29 cellular contexts compared by ENCODE assay signal in genomic region chr17:17763136-17763535, GRCh38.
DNase-seq lines count a peak whose midpoint lies in the region; ATAC-seq and TF ChIP-seq lines count a peak whose summit lies in the region.
"Had no signal": no experiment of that assay in that cellular context is flagged by ENCODE, and none has a peak within 500 bp of the region (broad histone marks: within the 10 kb centered on the region; RNA-seq: fewer than 3 reads in every experiment).

No MANE protein-coding gene starts in this region.

- no peak overlapping the region for H2AFZ ChIP-seq in neural progenitor cell (replicated peaks)

- H4K20me1 ChIP-seq in neural progenitor cell (ENCODE audit: low read depth) = peaks cover 90% of the 10 kb centered on the region

- 72 to 84% methylated on average over 6 to 9 of the region's 9 CpGs for WGBS in endodermal cell (ENCODE audit: insufficient coverage in 1 of 2, insufficient read length in 1 of 2), 2 experiments
- 75% methylated on average over 6 of the region's 9 CpGs for WGBS in right lobe of liver (ENCODE audit: insufficient coverage, low coverage, low lambda C conversion rate, missing lambda C conversion rate)

- H3K9me3 ChIP-seq in KOPT-K1 (ENCODE audit: insufficient read depth, low read length, poor library complexity, severe bottlenecking) (no peaks in the 10 kb centered on the region), endodermal cell (ENCODE audit: control insufficient read depth, low read length) (no peaks in the 10 kb centered on the region), neural progenitor cell (ENCODE audit: low read depth) (no peaks in the 10 kb centered on the region), right lobe of liver (no peaks in the 10 kb centered on the region)
- H3K9me3 ChIP-seq: body of pancreas, MG63, prostate gland had no signal

- H3K4me1 Mint-ChIP-seq in endodermal cell = peaks cover 1% of the 10 kb centered on the region
- peaks cover 80% of the 10 kb centered on the region for H3K4me1 Mint-ChIP-seq in neural progenitor cell

- peak overlapping the region; percentile 71 for H3K27ac ChIP-seq in KOPT-K1 (ENCODE audit: low read depth, low read length, poor library complexity, severe bottlenecking)
- peak overlapping the region; percentile 41 for H3K27ac ChIP-seq in endodermal cell (ENCODE audit: low read depth, low read length)
- peak overlapping the region; percentile 45 for H3K27ac ChIP-seq in neural progenitor cell
- H3K27ac ChIP-seq in right lobe of liver = no peak overlapping the region
- H3K27ac ChIP-seq: body of pancreas, C4-2B, prostate gland had no signal

- H3K36me3 ChIP-seq in KOPT-K1 (ENCODE audit: insufficient read depth, low read length) (peaks cover 9% of the 10 kb centered on the region; the same call in 1 of the 2 replicates), endodermal cell (ENCODE audit: control insufficient read depth, insufficient read depth, low read length) (peaks cover 22% of the 10 kb centered on the region), neural progenitor cell (no peaks in the 10 kb centered on the region), right lobe of liver (no peaks in the 10 kb centered on the region)
- H3K36me3 ChIP-seq: MG63, prostate gland had no signal

- TF ChIP-seq CTCF in endodermal cell (conservative IDR thresholded peaks at IDR 0.05) (no peak), neural progenitor cell (IDR thresholded peaks at IDR 0.05) (no peak), right lobe of liver (IDR thresholded peaks at IDR 0.05) (no peak)

- peaks cover 16% of the 10 kb centered on the region for H3K36me3 Mint-ChIP-seq in endodermal cell (ENCODE audit: low read depth)
- H3K36me3 Mint-ChIP-seq in neural progenitor cell = peaks cover 6% of the 10 kb centered on the region
- H3K36me3 Mint-ChIP-seq: activated naive CD8-positive, alpha-beta T cell; immature natural killer cell had no signal

- H3F3A ChIP-seq in neural progenitor cell (ENCODE audit: low read depth) = peaks cover 17% of the 10 kb centered on the region

- ATAC-seq in GM19463 (IDR thresholded peaks at IDR 0.05; ENCODE audit: unreplicated experiment) (no peak), right lobe of liver (no peak)
- ATAC-seq: body of pancreas, HCT116, left ventricle myocardium superior, Right ventricle myocardium inferior had no signal

- H3K27me3 ChIP-seq in endodermal cell (ENCODE audit: control insufficient read depth, insufficient read depth, low read length, poor library complexity, severe bottlenecking) (no peaks in the 10 kb centered on the region), neural progenitor cell (no peaks in the 10 kb centered on the region), right lobe of liver (no peaks in the 10 kb centered on the region)
- H3K27me3 ChIP-seq: body of pancreas, MG63 had no signal

- H3K27ac Mint-ChIP-seq in endodermal cell (no peak overlapping the region), neural progenitor cell (peak overlapping the region; percentile 69)
- H3K27ac Mint-ChIP-seq: activated B cell treated with CpG ODN at 0.5 μM for 24 hours, IgD-negative memory B cell had no signal

- H3K4me3 ChIP-seq in endodermal cell (ENCODE audit: low read length) (no peak overlapping the region), neural progenitor cell (no peak overlapping the region), right lobe of liver (no peak overlapping the region)
- H3K4me3 ChIP-seq: body of pancreas, MG63, prostate gland had no signal

- no peaks in the 10 kb centered on the region for H3K9me3 Mint-ChIP-seq in endodermal cell
- H3K9me3 Mint-ChIP-seq in neural progenitor cell = no peaks in the 10 kb centered on the region
- H3K9me3 Mint-ChIP-seq: activated B cell treated with CpG ODN at 0.5 μM for 24 hours, IgD-negative memory B cell, immature natural killer cell had no signal

- H3K27me3 Mint-ChIP-seq in endodermal cell (ENCODE audit: insufficient read depth) (no peaks in the 10 kb centered on the region), neural progenitor cell (ENCODE audit: insufficient read depth, low read depth) (peaks cover 9% of the 10 kb centered on the region)
- H3K27me3 Mint-ChIP-seq: activated B cell treated with CpG ODN at 0.5 μM for 24 hours; activated naive CD8-positive, alpha-beta T cell; IgD-negative memory B cell had no signal

- H3K4me3 Mint-ChIP-seq in endodermal cell (no peak overlapping the region), neural progenitor cell (no peak overlapping the region)
- H3K4me3 Mint-ChIP-seq: activated B cell treated with CpG ODN at 0.5 μM for 24 hours; activated naive CD8-positive, alpha-beta T cell; IgD-negative memory B cell had no signal

- intact Hi-C loops in right lobe of liver (cut with DNase I) = no loop called here

- peaks cover 6% of the 10 kb centered on the region for H3K79me2 ChIP-seq in neural progenitor cell (ENCODE audit: low read depth)

- H3K4me1 ChIP-seq in endodermal cell (ENCODE audit: control insufficient read depth, insufficient read depth, low read length) (peaks cover 4% of the 10 kb centered on the region), neural progenitor cell (peaks cover 39% of the 10 kb centered on the region), right lobe of liver (no peaks in the 10 kb centered on the region)

- peak; percentile 52 for DNase-seq in AG20443 (ENCODE audit: low spot score)
- no peak for DNase-seq in endodermal cell
- DNase-seq in neural progenitor cell (ENCODE audit: low spot score) = peak; percentile 23
- DNase-seq in right lobe of liver = no peak
- DNase-seq in SW480 (ENCODE audit: low spot score) = no peak
- DNase-seq in anterior cingulate cortex (lab: John Stamatoyannopoulos, UW) = no peak
- DNase-seq: ACHN; activated B cell treated with CpG ODN at 0.5 μM for 24 hours; activated CD4-positive, alpha-beta T cell treated with anti-CD3 and anti-CD28 coated beads, Interleukin-2, amount 50 U/mL, for 4 hours; activated CD8-positive, alpha-beta memory T cell treated with anti-CD3 and anti-CD28 coated beads, Interleukin-2, amount 50 U/mL, for 48 hours; body of pancreas; effector memory CD4-positive, alpha-beta T cell; hippocampal formation; left ventricle myocardium superior; MG63; NCI-H2081; NCI-H446; small intestine; stimulated activated CD4-positive, alpha-beta T cell treated with anti-CD3 and anti-CD28 coated beads, Interleukin-2, amount 100 ng/mL, for 24 hours; T1000 had no signal

- H3K4me2 ChIP-seq in neural progenitor cell = peak overlapping the region; percentile 39

- TF ChIP-seq POLR2A in right lobe of liver (IDR thresholded peaks at IDR 0.05) = no peak

- H3K9ac ChIP-seq in endodermal cell (ENCODE audit: extremely low read depth, low read length, poor library complexity, severe bottlenecking) (no peak overlapping the region), neural progenitor cell (no peak overlapping the region)

Comparison
In these comparisons a context has a peak if more than half of its experiments do, and no peak if none do; other contexts are left out.
1. DNase-seq: peak in AG20443 (single experiment) and neural progenitor cell (single experiment); none in endodermal cell (single experiment), right lobe of liver (0 of 3), SW480 (single experiment) and anterior cingulate cortex (0 of 58).
2. H3K27ac ChIP-seq: peak in KOPT-K1 (single experiment), endodermal cell (single experiment) and neural progenitor cell (single experiment); none in right lobe of liver (0 of 3).